ENCODE assay signal across 9 cellular contexts in the genomic region with DNA sequence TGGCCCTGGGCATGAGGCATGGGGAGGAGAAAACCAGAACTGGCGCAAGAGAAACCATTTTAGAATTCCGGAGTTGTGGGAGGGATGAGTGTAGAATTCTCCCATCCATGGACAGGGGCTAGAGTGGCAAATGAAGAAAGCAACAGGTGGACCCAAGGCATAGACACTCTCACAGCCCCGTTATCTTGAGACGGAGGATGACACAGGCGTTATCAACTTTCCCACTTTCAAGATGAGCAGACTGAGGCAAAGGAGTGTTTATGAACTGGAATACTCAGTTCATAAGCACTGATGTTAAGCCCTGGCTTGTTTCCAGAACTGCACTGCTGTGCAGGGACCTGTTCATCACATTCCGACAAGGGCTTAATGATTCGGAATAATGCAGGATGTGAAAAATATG. TPM values are rescaled to one million over a fixed set of nuclear protein-coding genes. Genes with fewer than 3 reads are reported as not detected.
DNase-seq lines count a peak whose midpoint lies in the region; TF ChIP-seq lines count a peak whose summit lies in the region.
"Had no signal": no experiment of that assay in that cellular context is flagged by ENCODE, and none has a peak within 500 bp of the region (broad histone marks: within the 10 kb centered on the region; RNA-seq: fewer than 3 reads in every experiment).

No MANE protein-coding gene starts in this region.

- H3K56ac ChIP-seq in mesendoderm (ENCODE audit: low read length), result no peak overlapping the region

- H2BK5ac ChIP-seq in mesendoderm (ENCODE audit: low read length), result no peak overlapping the region

- H3K27ac Mint-ChIP-seq in activated CD4-positive, alpha-beta T cell treated with anti-CD3 and anti-CD28 coated beads, Interleukin-2, amount 10 ng/mL, durations not matched to agents 7 days and 5 days, result peak overlapping the region; percentile 88
- no peak overlapping the region for H3K27ac Mint-ChIP-seq in chondrocyte (ENCODE audit: unreplicated experiment)

- no peak overlapping the region for H2AK5ac ChIP-seq in mesendoderm (ENCODE audit: low read length)

- H3K27ac ChIP-seq in mesendoderm (ENCODE audit: low read depth, low read length), result no peak overlapping the region

- H4K5ac ChIP-seq in mesendoderm (ENCODE audit: low read length), result no peak overlapping the region

- H3K4me3 Mint-ChIP-seq in activated CD4-positive, alpha-beta T cell treated with anti-CD3 and anti-CD28 coated beads, Interleukin-2, amount 10 ng/mL, durations not matched to agents 7 days and 5 days, result no peak overlapping the region
- peak overlapping the region; percentile 2 for H3K4me3 Mint-ChIP-seq in chondrocyte (ENCODE audit: unreplicated experiment)

- H3K79me2 ChIP-seq in mesendoderm (ENCODE audit: control insufficient read depth, insufficient read depth, low read length), result peaks cover 8% of the 10 kb centered on the region

- no peak overlapping the region for H2BK120ac ChIP-seq in mesendoderm (ENCODE audit: low read depth, low read length)

- peaks cover 3% of the 10 kb centered on the region for H3K36me3 ChIP-seq in mesendoderm (ENCODE audit: control insufficient read depth, insufficient read depth, low read length)

- H3K27me3 ChIP-seq in mesendoderm (ENCODE audit: insufficient read depth, low read length, poor library complexity), result no peaks in the 10 kb centered on the region

- peaks cover 6% of the 10 kb centered on the region for H3K4me1 ChIP-seq in mesendoderm (ENCODE audit: control insufficient read depth, low read depth, low read length)

- H3K4ac ChIP-seq in mesendoderm (ENCODE audit: low read depth, low read length), result no peak overlapping the region

- POLR2A ChIA-PET in activated CD4-positive, alpha-beta T cell treated with anti-CD3 and anti-CD28 coated beads, Interleukin-2, amount 10 ng/mL, durations not matched to agents 7 days and 5 days (lab: Charles Lee), result no interaction called here

- no peaks in the 10 kb centered on the region for H3K9me3 Mint-ChIP-seq in activated CD4-positive, alpha-beta T cell treated with anti-CD3 and anti-CD28 coated beads, Interleukin-2, amount 10 ng/mL, durations not matched to agents 7 days and 5 days
- no peaks in the 10 kb centered on the region for H3K9me3 Mint-ChIP-seq in chondrocyte (ENCODE audit: low read depth)

- peaks cover 45% of the 10 kb centered on the region for H3K4me1 Mint-ChIP-seq in activated CD4-positive, alpha-beta T cell treated with anti-CD3 and anti-CD28 coated beads, Interleukin-2, amount 10 ng/mL, durations not matched to agents 7 days and 5 days
- H3K4me1 Mint-ChIP-seq in chondrocyte (ENCODE audit: low read depth), result peaks cover 35% of the 10 kb centered on the region

- H3K4me2 ChIP-seq in mesendoderm (ENCODE audit: low read length), result no peak overlapping the region

- no peak overlapping the region for H3K9ac ChIP-seq in mesendoderm (ENCODE audit: low read length)

- H4K8ac ChIP-seq in mesendoderm (ENCODE audit: low read depth, low read length), result no peak overlapping the region

- no peak overlapping the region for H3K23ac ChIP-seq in mesendoderm (ENCODE audit: low read length)

- DNase-seq in activated CD4-positive, alpha-beta T cell treated with anti-CD3 and anti-CD28 coated beads, Interleukin-2, amount 10 ng/mL, durations not matched to agents 7 days and 5 days, result no peak
- DNase-seq in activated CD4-positive, alpha-beta T cell treated with anti-CD3 and anti-CD28 coated beads for 1 hour, result no peak
- DNase-seq in NCI-H69 (lab: John Stamatoyannopoulos, UW) (peak; percentile 33), chondrocyte (ENCODE audit: low spot score) (no peak), pons (ENCODE audit: low spot score) (peak; percentile 24), putamen (ENCODE audit: low spot score) (no peak), mesendoderm (no peak), NCI-H2107 (lab: John Stamatoyannopoulos, UW) (no peak)
- DNase-seq: midbrain had no signal

- no CpG with 5 or more reads among the region's 7 CpGs for WGBS in mesendoderm (ENCODE audit: extremely low coverage, insufficient coverage, low lambda C conversion rate)

- CTCF ChIA-PET in activated CD4-positive, alpha-beta T cell treated with anti-CD3 and anti-CD28 coated beads, Interleukin-2, amount 10 ng/mL, durations not matched to agents 7 days and 5 days (lab: Charles Lee), result no interaction called here

- TF ChIP-seq CTCF in chondrocyte (IDR thresholded peaks at IDR 0.05), result no peak

- H3K36me3 Mint-ChIP-seq in activated CD4-positive, alpha-beta T cell treated with anti-CD3 and anti-CD28 coated beads, Interleukin-2, amount 10 ng/mL, durations not matched to agents 7 days and 5 days (ENCODE audit: low read depth), result peaks cover 27% of the 10 kb centered on the region
- peaks cover 3% of the 10 kb centered on the region for H3K36me3 Mint-ChIP-seq in chondrocyte (ENCODE audit: low read depth)

- H2BK15ac ChIP-seq in mesendoderm (replicated peaks; ENCODE audit: low read depth), result no peak overlapping the region

- H3K79me1 ChIP-seq in mesendoderm (ENCODE audit: low read length), result peaks cover 17% of the 10 kb centered on the region

- H3K27me3 Mint-ChIP-seq in activated CD4-positive, alpha-beta T cell treated with anti-CD3 and anti-CD28 coated beads, Interleukin-2, amount 10 ng/mL, durations not matched to agents 7 days and 5 days, result no peaks in the 10 kb centered on the region
- no peaks in the 10 kb centered on the region for H3K27me3 Mint-ChIP-seq in chondrocyte (ENCODE audit: low read depth)

- H3K4me3 ChIP-seq in mesendoderm (ENCODE audit: low read length), result no peak overlapping the region

- no peak overlapping the region for H3K18ac ChIP-seq in mesendoderm (ENCODE audit: low read length)

RNA-seq across cellular contexts. Expression of a gene that starts 1.1 kb away (rescaled TPM):
- total RNA-seq in activated CD4-positive, alpha-beta T cell treated with anti-CD3 and anti-CD28 coated beads, Interleukin-2, amount 10 ng/mL, durations not matched to agents 7 days and 5 days, result 100 to 1,000 TPM; 173 to 189 TPM
- total RNA-seq in chondrocyte, result 73.3 to 87.8 TPM (median 74.7 TPM) in 3 replicates
- 93.6 TPM for polyA plus RNA-seq in mesendoderm (2013, experiment 1 of 2)
- polyA plus RNA-seq in mesendoderm (2013, experiment 2 of 2), result 97.5 TPM

RNA-seq across cellular contexts. Expression of a gene that starts 27.0 kb away (rescaled TPM):
- 10 to 100 TPM; 45.7 to 67.6 TPM for total RNA-seq in activated CD4-positive, alpha-beta T cell treated with anti-CD3 and anti-CD28 coated beads, Interleukin-2, amount 10 ng/mL, durations not matched to agents 7 days and 5 days
- 34.2 to 41.2 TPM (median 34.9 TPM) in 3 replicates for total RNA-seq in chondrocyte
- polyA plus RNA-seq in mesendoderm (2013, experiment 1 of 2), result 58.2 TPM
- 58.0 TPM for polyA plus RNA-seq in mesendoderm (2013, experiment 2 of 2)

Comparison
In these comparisons a context has a peak if more than half of its experiments do, and no peak if none do; other contexts are left out.
1. DNase-seq: peak in NCI-H69 (single experiment) and pons (single experiment); none in activated CD4-positive, alpha-beta T cell treated with anti-CD3 and anti-CD28 coated beads, Interleukin-2, amount 10 ng/mL, durations not matched to agents 7 days and 5 days (single experiment), activated CD4-positive, alpha-beta T cell treated with anti-CD3 and anti-CD28 coated beads for 1 hour (single experiment), chondrocyte (single experiment), putamen (single experiment), mesendoderm (single experiment) and NCI-H2107 (single experiment).